1 cellular context compared by ENCODE assay signal in genomic region chr17:7989781-7990655, GRCh38.
TF ChIP-seq lines count a peak whose summit lies in the region.

No MANE protein-coding gene starts in this region.

TF ChIP-seq in GM12878, 131 proteins besides CTCF, POLR2A, EP300 and RAD21 (continued from another document and continues in another):
- TF ChIP-seq TBL1XR1 (IDR thresholded peaks at IDR 0.05; ENCODE audit: low read depth, low read length) (no peak), MTA2 (IDR thresholded peaks at IDR 0.05; ENCODE audit: low read depth) (peak; percentile 14; the same call in 1 of the 2 replicates), BRCA1 (IDR thresholded peaks at IDR 0.05; ENCODE audit: low read depth, low read length) (no peak), CHD1 (IDR thresholded peaks at IDR 0.05; ENCODE audit: low read depth, low read length) (no peak), USF1 (IDR thresholded peaks at IDR 0.05; ENCODE audit: borderline replicate concordance, extremely low read length, insufficient read depth, low read depth, low read length) (peak; percentile 14), BMI1 (IDR thresholded peaks at IDR 0.05; ENCODE audit: borderline replicate concordance) (no peak), ZBTB33 (IDR thresholded peaks at IDR 0.05) (peak; percentile 60; the same call in 1 of the 2 replicates), ZBTB40 (IDR thresholded peaks at IDR 0.05; ENCODE audit: borderline replicate concordance) (no peak), PRDM15 (CRISPR knock-in tag; IDR thresholded peaks at IDR 0.05) (no peak), RCOR1 (conservative IDR thresholded peaks at IDR 0.05; ENCODE audit: low read depth, low read length) (no peak), FOXM1 (IDR thresholded peaks at IDR 0.05; ENCODE audit: low read depth, low read length) (no peak), HDAC2 (IDR thresholded peaks at IDR 0.05) (no peak), SUZ12 (IDR thresholded peaks at IDR 0.05; ENCODE audit: unreplicated experiment) (no peak), STAT3 (IDR thresholded peaks at IDR 0.05; ENCODE audit: low read depth, low read length) (no peak), ASH2L (IDR thresholded peaks at IDR 0.05; ENCODE audit: borderline replicate concordance, low read depth) (no peak), PKNOX1 (IDR thresholded peaks at IDR 0.05) (no peak), HCFC1 (IDR thresholded peaks at IDR 0.05; ENCODE audit: low read length) (no peak), SMAD5 (IDR thresholded peaks at IDR 0.05; ENCODE audit: low read depth) (no peak), ATF2 (IDR thresholded peaks at IDR 0.05; ENCODE audit: low read length) (no peak), KAT2A (conservative IDR thresholded peaks at IDR 0.05; ENCODE audit: control insufficient read depth, low read depth, low read length) (no peak), IRF4 (IDR thresholded peaks at IDR 0.05; ENCODE audit: low read depth, low read length) (no peak), FOS (IDR thresholded peaks at IDR 0.05; ENCODE audit: borderline replicate concordance, extremely low read depth, insufficient read length) (no peak), CBFB (IDR thresholded peaks at IDR 0.05; ENCODE audit: low read depth) (no peak), PML (IDR thresholded peaks at IDR 0.05; ENCODE audit: low read length) (no peak), MYB (IDR thresholded peaks at IDR 0.05; ENCODE audit: borderline replicate concordance, low read depth, low read length) (no peak), CHD2 (IDR thresholded peaks at IDR 0.05; ENCODE audit: borderline replicate concordance, low read depth, low read length) (no peak), NFXL1 (IDR thresholded peaks at IDR 0.05; ENCODE audit: borderline replicate concordance) (no peak), ZNF207 (IDR thresholded peaks at IDR 0.05; ENCODE audit: borderline replicate concordance) (peak; percentile 68; the same call in 1 of the 2 replicates), MLLT1 (IDR thresholded peaks at IDR 0.05) (peak; percentile 96), NFIC (IDR thresholded peaks at IDR 0.05; ENCODE audit: low read depth, low read length) (no peak), YY1 (IDR thresholded peaks at IDR 0.05; ENCODE audit: low read depth, low read length) (peak; percentile 72; the same call in 1 of the 2 replicates), SMAD1 (IDR thresholded peaks at IDR 0.05; ENCODE audit: low read depth, partially characterized antibody) (no peak), ELK1 (IDR thresholded peaks at IDR 0.05; ENCODE audit: low read depth, low read length) (peak; percentile 12; the same call in 1 of the 2 replicates), ZNF217 (IDR thresholded peaks at IDR 0.05) (no peak), ZZZ3 (IDR thresholded peaks at IDR 0.05; ENCODE audit: control insufficient read depth, insufficient read length, low read depth) (no peak), BHLHE40 (IDR thresholded peaks at IDR 0.05; ENCODE audit: borderline replicate concordance in 1 of 2, low read depth in 2 of 2, low read length in 1 of 2) (peak; percentile 81 to 93), RUNX3 (IDR thresholded peaks at IDR 0.05; ENCODE audit: low read length) (no peak), MTA3 (IDR thresholded peaks at IDR 0.05; ENCODE audit: borderline replicate concordance, low read length) (no peak), CREM (IDR thresholded peaks at IDR 0.05; ENCODE audit: low read depth) (0 out of 2 replicates have a peak, but pooled peaks have one; percentile 8), SPI1 (IDR thresholded peaks at IDR 0.05; ENCODE audit: borderline replicate concordance, insufficient read depth, low read depth, low read length) (peak; percentile 40; the same call in 1 of the 2 replicates), SKIL (IDR thresholded peaks at IDR 0.05; ENCODE audit: low read depth, poor library complexity, severe bottlenecking) (no peak), SUPT20H (IDR thresholded peaks at IDR 0.05; ENCODE audit: borderline replicate concordance, control insufficient read depth, low read depth, low read length) (no peak), SREBF2 (IDR thresholded peaks at IDR 0.05; ENCODE audit: low read length) (no peak), CBX3 (IDR thresholded peaks at IDR 0.05; ENCODE audit: borderline replicate concordance, low read depth) (no peak), IKZF1 (conservative IDR thresholded peaks at IDR 0.05) (peak; percentile 79), SMC3 (IDR thresholded peaks at IDR 0.05; ENCODE audit: borderline replicate concordance, low read length) (peak; percentile 83), NBN (IDR thresholded peaks at IDR 0.05) (no peak; the same call in none of the 2 replicates), RAD51 (IDR thresholded peaks at IDR 0.05) (no peak)
